ENCODE assay signal across 11 cellular contexts in genomic region chr5:172502969-172503368, GRCh38. TPM values are rescaled to one million over a fixed set of nuclear protein-coding genes. Genes with fewer than 3 reads are reported as not detected.
A peak's percentile ranks its signal among the peaks of the same experiment; 100 is the strongest.
DNase-seq lines count a peak whose midpoint lies in the region; ATAC-seq and TF ChIP-seq lines count a peak whose summit lies in the region.
"Had no signal": no experiment of that assay in that cellular context is flagged by ENCODE, and none has a peak within 500 bp of the region (broad histone marks: within the 10 kb centered on the region; RNA-seq: fewer than 3 reads in every experiment).

No MANE protein-coding gene starts in this region.

- ATAC-seq in activated T-helper 17 cell treated with anti-CD3 and anti-CD28 coated beads, Interleukin-2, amount 50 U/mL, for 72 hours (replicated peaks) = no peak

- H3K9me2 ChIP-seq in Karpas-422 (replicated peaks; ENCODE audit: insufficient read depth, low read length) = no peaks in the 10 kb centered on the region

- peak; percentile 54 for DNase-seq in DMS 273 (lab: John Stamatoyannopoulos, UW; ENCODE audit: unreplicated experiment)
- DNase-seq in DMS 273 treated with DMSO at 0.1 percent for 48 hours (lab: John Stamatoyannopoulos, UW) = no peak
- DNase-seq in Karpas-422 = peak; percentile 65
- DNase-seq in astrocyte of the hippocampus (ENCODE audit: low read depth, low spot score) = peak; percentile 18
- peak; percentile 56 for DNase-seq in osteocyte (ENCODE audit: extremely low spot score, unreplicated experiment)
- DNase-seq in hepatic stellate cell (ENCODE audit: low spot score) = no peak
- no peak for DNase-seq in activated CD4-positive, alpha-beta T cell treated with anti-CD3 and anti-CD28 coated beads for 48 hours
- DNase-seq: stimulated activated CD4-positive, alpha-beta T cell treated with anti-CD3 and anti-CD28 coated beads, Interleukin-15, amount 100 ng/mL, for 24 hours had no signal

- no peaks in the 10 kb centered on the region for H3K4me1 ChIP-seq in Karpas-422 (ENCODE audit: low read length)

- no peak overlapping the region for H3K4me3 Mint-ChIP-seq in osteocyte (ENCODE audit: unreplicated experiment)
- H3K4me3 Mint-ChIP-seq in activated T-helper 17 cell treated with anti-CD3 and anti-CD28 coated beads, Interleukin-2, amount 50 U/mL, for 72 hours = no peak overlapping the region
- H3K4me3 Mint-ChIP-seq: mesothelial cell of epicardium had no signal

- no peak overlapping the region for H2AFZ ChIP-seq in Karpas-422 (ENCODE audit: low read length)

- no peak overlapping the region for H3K9ac ChIP-seq in Karpas-422 (ENCODE audit: low read length)

- H4K20me1 ChIP-seq in Karpas-422 (ENCODE audit: insufficient read depth, low read depth, low read length) = no peaks in the 10 kb centered on the region

- H3K27ac ChIP-seq in Karpas-422 (ENCODE audit: low read length) = no peak overlapping the region
- H3K27ac ChIP-seq: 22Rv1 had no signal

- no peaks in the 10 kb centered on the region for H3K4me1 Mint-ChIP-seq in osteocyte (ENCODE audit: unreplicated experiment)
- H3K4me1 Mint-ChIP-seq in activated T-helper 17 cell treated with anti-CD3 and anti-CD28 coated beads, Interleukin-2, amount 50 U/mL, for 72 hours = no peaks in the 10 kb centered on the region

- no peaks in the 10 kb centered on the region for H3K27me3 ChIP-seq in Karpas-422 (ENCODE audit: low read length)

- no peak overlapping the region for H3K27ac Mint-ChIP-seq in osteocyte (ENCODE audit: unreplicated experiment)
- H3K27ac Mint-ChIP-seq in activated T-helper 17 cell treated with anti-CD3 and anti-CD28 coated beads, Interleukin-2, amount 50 U/mL, for 72 hours = no peak overlapping the region
- H3K27ac Mint-ChIP-seq: mesothelial cell of epicardium had no signal

- no peaks in the 10 kb centered on the region for H3K9me3 ChIP-seq in Karpas-422 (ENCODE audit: low read length)

- no peaks in the 10 kb centered on the region for H3K36me3 ChIP-seq in Karpas-422 (ENCODE audit: insufficient read depth, low read length)

- no peaks in the 10 kb centered on the region for H3K36me3 Mint-ChIP-seq in osteocyte (ENCODE audit: unreplicated experiment)
- no peaks in the 10 kb centered on the region for H3K36me3 Mint-ChIP-seq in activated T-helper 17 cell treated with anti-CD3 and anti-CD28 coated beads, Interleukin-2, amount 50 U/mL, for 72 hours (ENCODE audit: low read depth)
- H3K36me3 Mint-ChIP-seq: mesothelial cell of epicardium had no signal

- peaks cover 52% of the 10 kb centered on the region for H3K27me3 Mint-ChIP-seq in osteocyte (ENCODE audit: unreplicated experiment)
- H3K27me3 Mint-ChIP-seq in activated T-helper 17 cell treated with anti-CD3 and anti-CD28 coated beads, Interleukin-2, amount 50 U/mL, for 72 hours = peaks cover 27% of the 10 kb centered on the region

- no peaks in the 10 kb centered on the region for H3K9me3 Mint-ChIP-seq in osteocyte (ENCODE audit: unreplicated experiment)
- H3K9me3 Mint-ChIP-seq in activated T-helper 17 cell treated with anti-CD3 and anti-CD28 coated beads, Interleukin-2, amount 50 U/mL, for 72 hours = no peaks in the 10 kb centered on the region
- H3K9me3 Mint-ChIP-seq: mesothelial cell of epicardium had no signal

- no peak overlapping the region for H3K4me2 ChIP-seq in Karpas-422 (ENCODE audit: low read depth, low read length, poor library complexity, severe bottlenecking)

- no peak overlapping the region for H3K4me3 ChIP-seq in Karpas-422 (ENCODE audit: low read length)

- TF ChIP-seq CTCF in osteocyte (IDR thresholded peaks at IDR 0.05) = no peak

- no peaks in the 10 kb centered on the region for H3K79me2 ChIP-seq in Karpas-422 (ENCODE audit: low read length)

RNA-seq across cellular contexts. Expression of gene SH3PXD2B, which starts 48.6 kb away (rescaled TPM):
- 0.15 TPM in 1 of 2 replicates, not detected in the other for total RNA-seq in Karpas-422 (2014; rRNA removed; shearing (Covaris generic); ENCODE audit: low replicate concordance)
- 114 and 125 TPM in 2 replicates for total RNA-seq in osteocyte
- under 1 TPM; 0.08 to 0.09 TPM for total RNA-seq in activated T-helper 17 cell treated with anti-CD3 and anti-CD28 coated beads, Interleukin-2, amount 50 U/mL, for 72 hours

Comparison
In these comparisons a context has a peak if more than half of its experiments do, and no peak if none do; other contexts are left out.
1. DNase-seq: peak in DMS 273 (single experiment), Karpas-422 (single experiment), astrocyte of the hippocampus (single experiment) and osteocyte (single experiment); none in DMS 273 treated with DMSO at 0.1 percent for 48 hours (single experiment), hepatic stellate cell (single experiment) and activated CD4-positive, alpha-beta T cell treated with anti-CD3 and anti-CD28 coated beads for 48 hours (single experiment).
2. RNA of gene SH3PXD2B, which starts 48.6 kb away (total RNA-seq): 114 to 125 TPM in osteocyte; 0.15 TPM in Karpas-422 and 0.08 to 0.09 TPM in activated T-helper 17 cell treated with anti-CD3 and anti-CD28 coated beads, Interleukin-2, amount 50 U/mL, for 72 hours; every median in the first group is over 100 times any median in the second.